ENCODE assay signal across 20 cellular contexts in the genomic region with DNA sequence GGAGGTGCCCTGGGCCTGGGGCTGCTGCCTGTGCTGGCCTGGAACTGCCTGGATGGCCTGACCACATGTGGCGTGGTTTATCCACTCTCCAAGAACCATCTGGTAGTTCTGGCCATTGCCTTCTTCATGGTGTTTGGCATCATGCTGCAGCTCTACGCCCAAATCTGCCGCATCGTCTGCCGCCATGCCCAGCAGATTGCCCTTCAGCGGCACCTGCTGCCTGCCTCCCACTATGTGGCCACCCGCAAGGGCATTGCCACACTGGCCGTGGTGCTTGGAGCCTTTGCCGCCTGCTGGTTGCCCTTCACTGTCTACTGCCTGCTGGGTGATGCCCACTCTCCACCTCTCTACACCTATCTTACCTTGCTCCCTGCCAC. TPM values are rescaled to one million over a fixed set of nuclear protein-coding genes. Genes with fewer than 3 reads are reported as not detected.
DNase-seq lines count a peak whose midpoint lies in the region; ATAC-seq and TF ChIP-seq lines count a peak whose summit lies in the region.
"Had no signal": no experiment of that assay in that cellular context is flagged by ENCODE, and none has a peak within 500 bp of the region (broad histone marks: within the 10 kb centered on the region; RNA-seq: fewer than 3 reads in every experiment).

No MANE protein-coding gene starts in this region.

- peaks cover 17% of the 10 kb centered on the region for H3K4me1 Mint-ChIP-seq in stimulated activated naive CD8-positive, alpha-beta T cell treated with anti-CD3 and anti-CD28 coated beads, Interleukin-15, Interleukin-2, amounts not matched to agents 100 ng/mL and 50 ng/mL, for 24 hours (ENCODE audit: low read depth)
- peaks cover 9% of the 10 kb centered on the region for H3K4me1 Mint-ChIP-seq in activated T-helper 17 cell treated with anti-CD3 and anti-CD28 coated beads, Interleukin-2, amount 50 U/mL, for 72 hours
- H3K4me1 Mint-ChIP-seq in mesothelial cell of epicardium: peaks cover 14% of the 10 kb centered on the region

- H3K27ac Mint-ChIP-seq in stimulated activated naive CD8-positive, alpha-beta T cell treated with anti-CD3 and anti-CD28 coated beads, Interleukin-15, Interleukin-2, amounts not matched to agents 100 ng/mL and 50 ng/mL, for 24 hours: peak overlapping the region; percentile 2
- H3K27ac Mint-ChIP-seq in activated T-helper 17 cell treated with anti-CD3 and anti-CD28 coated beads, Interleukin-2, amount 50 U/mL, for 72 hours: no peak overlapping the region
- no peak overlapping the region for H3K27ac Mint-ChIP-seq in mesothelial cell of epicardium

- no peaks in the 10 kb centered on the region for H3K9me3 Mint-ChIP-seq in stimulated activated naive CD8-positive, alpha-beta T cell treated with anti-CD3 and anti-CD28 coated beads, Interleukin-15, Interleukin-2, amounts not matched to agents 100 ng/mL and 50 ng/mL, for 24 hours
- H3K9me3 Mint-ChIP-seq in activated T-helper 17 cell treated with anti-CD3 and anti-CD28 coated beads, Interleukin-2, amount 50 U/mL, for 72 hours: no peaks in the 10 kb centered on the region
- no peaks in the 10 kb centered on the region for H3K9me3 Mint-ChIP-seq in mesothelial cell of epicardium

- TF ChIP-seq CTCF in mesothelial cell of epicardium (IDR thresholded peaks at IDR 0.05; ENCODE audit: unreplicated experiment): no peak

- no peaks in the 10 kb centered on the region for H3K36me3 Mint-ChIP-seq in stimulated activated naive CD8-positive, alpha-beta T cell treated with anti-CD3 and anti-CD28 coated beads, Interleukin-15, Interleukin-2, amounts not matched to agents 100 ng/mL and 50 ng/mL, for 24 hours (ENCODE audit: low read depth)
- no peaks in the 10 kb centered on the region for H3K36me3 Mint-ChIP-seq in activated T-helper 17 cell treated with anti-CD3 and anti-CD28 coated beads, Interleukin-2, amount 50 U/mL, for 72 hours (ENCODE audit: low read depth)
- no peaks in the 10 kb centered on the region for H3K36me3 Mint-ChIP-seq in mesothelial cell of epicardium

- no peak for ATAC-seq in stimulated activated naive CD8-positive, alpha-beta T cell treated with anti-CD3 and anti-CD28 coated beads, Interleukin-15, Interleukin-2, amounts not matched to agents 100 U/mL and 50 U/mL, for 24 hours
- ATAC-seq in activated T-helper 17 cell treated with anti-CD3 and anti-CD28 coated beads, Interleukin-2, amount 50 U/mL, for 72 hours (replicated peaks): no peak
- ATAC-seq in GM18520 (IDR thresholded peaks at IDR 0.05; ENCODE audit: unreplicated experiment): no peak
- no peak for ATAC-seq in esophagus mucosa
- ATAC-seq: HepG2, right lobe of liver had no signal

- no peak for DNase-seq in stimulated activated naive CD8-positive, alpha-beta T cell treated with anti-CD3 and anti-CD28 coated beads, Interleukin-15, Interleukin-2, amounts not matched to agents 100 U/mL and 50 U/mL, for 24 hours
- DNase-seq in mesothelial cell of epicardium (ENCODE audit: low spot score in 2 of 2, unreplicated experiment in 2 of 2) (no peak), activated gamma-delta T cell treated with Interleukin-2 at 50 U/mL for 16 hours (no peak), NCI-H1105 treated with DMSO at 0.1 percent for 48 hours (lab: John Stamatoyannopoulos, UW) (no peak)
- DNase-seq: aorta; MG63; midbrain; NCI-H1694; NCI-H446 treated with DMSO at 0.1 percent for 48 hours; right lobe of liver; RPMI8226; stimulated activated naive CD4-positive, alpha-beta T cell treated with Interleukin-2 at 50 U/mL for 16 hours; transverse colon had no signal

- H3K4me3 Mint-ChIP-seq in stimulated activated naive CD8-positive, alpha-beta T cell treated with anti-CD3 and anti-CD28 coated beads, Interleukin-15, Interleukin-2, amounts not matched to agents 100 ng/mL and 50 ng/mL, for 24 hours: peak overlapping the region; percentile 39
- H3K4me3 Mint-ChIP-seq in activated T-helper 17 cell treated with anti-CD3 and anti-CD28 coated beads, Interleukin-2, amount 50 U/mL, for 72 hours: peak overlapping the region; percentile 3
- peak overlapping the region; percentile 40 for H3K4me3 Mint-ChIP-seq in mesothelial cell of epicardium

- H3K27me3 Mint-ChIP-seq in stimulated activated naive CD8-positive, alpha-beta T cell treated with anti-CD3 and anti-CD28 coated beads, Interleukin-15, Interleukin-2, amounts not matched to agents 100 ng/mL and 50 ng/mL, for 24 hours: no peaks in the 10 kb centered on the region
- H3K27me3 Mint-ChIP-seq in activated T-helper 17 cell treated with anti-CD3 and anti-CD28 coated beads, Interleukin-2, amount 50 U/mL, for 72 hours: no peaks in the 10 kb centered on the region
- peaks cover 8% of the 10 kb centered on the region for H3K27me3 Mint-ChIP-seq in mesothelial cell of epicardium (ENCODE audit: low read depth)

RNA-seq across cellular contexts. Expression of gene GPR3, which starts 1.8 kb away (rescaled TPM):
- under 1 TPM; 0.26 to 0.42 TPM for total RNA-seq in activated T-helper 17 cell treated with anti-CD3 and anti-CD28 coated beads, Interleukin-2, amount 50 U/mL, for 72 hours
- total RNA-seq in mesothelial cell of epicardium (1.7 to 2.3 TPM (median 1.7 TPM) in 3 replicates), esophagus mucosa (0.52 TPM)
- total RNA-seq: transverse colon had no signal

RNA-seq across cellular contexts. Expression of gene CD164L2, which starts 11.1 kb away (rescaled TPM):
- total RNA-seq in activated T-helper 17 cell treated with anti-CD3 and anti-CD28 coated beads, Interleukin-2, amount 50 U/mL, for 72 hours: not detected
- total RNA-seq in mesothelial cell of epicardium (0.45 to 1.3 TPM (median 0.61 TPM) in 3 replicates), esophagus mucosa (12.2 TPM)
- total RNA-seq: activated CD8-positive, alpha-beta memory T cell treated with anti-CD3 and anti-CD28 coated beads for 36 hours; aorta; HepG2; omental fat pad; transverse colon had no signal

RNA-seq across cellular contexts. Expression of gene FCN3, which starts 19.6 kb away (rescaled TPM):
- total RNA-seq in activated T-helper 17 cell treated with anti-CD3 and anti-CD28 coated beads, Interleukin-2, amount 50 U/mL, for 72 hours: not detected
- total RNA-seq in mesothelial cell of epicardium: 0.22 to 0.24 TPM in 2 of 3 replicates, not detected in the other
- total RNA-seq in esophagus mucosa: 2.4 TPM
- total RNA-seq: activated CD8-positive, alpha-beta memory T cell treated with anti-CD3 and anti-CD28 coated beads for 36 hours; HepG2 had no signal

RNA-seq across cellular contexts. Expression of gene MAP3K6, which starts 27.5 kb away (rescaled TPM):
- total RNA-seq in activated T-helper 17 cell treated with anti-CD3 and anti-CD28 coated beads, Interleukin-2, amount 50 U/mL, for 72 hours: 10 to 100 TPM in 1 of 2 donors, 1 to 10 TPM in 1; 7.3 to 15.2 TPM
- total RNA-seq in mesothelial cell of epicardium (10.3 to 13.7 TPM (median 11.8 TPM) in 3 replicates), esophagus mucosa (76.3 TPM)

RNA-seq across cellular contexts. Expression of gene SYTL1, which starts 52.4 kb away (rescaled TPM):
- 10 to 100 TPM; 26.0 to 43.4 TPM for total RNA-seq in activated T-helper 17 cell treated with anti-CD3 and anti-CD28 coated beads, Interleukin-2, amount 50 U/mL, for 72 hours
- total RNA-seq in mesothelial cell of epicardium (41.0 to 42.8 TPM (median 42.2 TPM) in 3 replicates), esophagus mucosa (113 TPM)
